Comparison of ENCODE assay signal across 18 cellular contexts in genomic region chr2:142869461-142870106, GRCh38. TPM values are rescaled to one million over a fixed set of nuclear protein-coding genes. Genes with fewer than 3 reads are reported as not detected.
"Had no signal": no experiment of that assay in that cellular context is flagged by ENCODE, and none has a peak within 500 bp of the region (broad histone marks: within the 10 kb centered on the region; RNA-seq: fewer than 3 reads in every experiment).

No MANE protein-coding gene starts in this region.

- H3K27ac ChIP-seq: right lobe of liver, testis had no signal

- H3K9me3 ChIP-seq: right lobe of liver, testis, upper lobe of right lung had no signal

- ATAC-seq: effector memory CD8-positive, alpha-beta T cell; left cardiac atrium; stimulated activated naive CD8-positive, alpha-beta T cell treated with anti-CD3 and anti-CD28 coated beads, Interleukin-15, amount 100 ng/mL, for 72 hours; upper lobe of right lung had no signal

- H3K27me3 ChIP-seq: right lobe of liver, testis, upper lobe of right lung had no signal

- H3K36me3 Mint-ChIP-seq: activated naive CD8-positive, alpha-beta T cell treated with anti-CD3 and anti-CD28 coated beads for 36 hours; brain; immature natural killer cell had no signal

- H3K36me3 ChIP-seq: right lobe of liver, upper lobe of right lung had no signal

- H3K4me1 ChIP-seq: testis had no signal

- H3K27ac Mint-ChIP-seq: activated CD4-positive, alpha-beta T cell treated with anti-CD3 and anti-CD28 coated beads, Interleukin-2, amount 10 ng/mL, durations not matched to agents 7 days and 5 days; activated naive CD8-positive, alpha-beta T cell treated with anti-CD3 and anti-CD28 coated beads for 36 hours; effector memory CD8-positive, alpha-beta T cell; stimulated activated naive CD8-positive, alpha-beta T cell treated with anti-CD3 and anti-CD28 coated beads, Interleukin-15, amount 100 ng/mL, for 72 hours; T-helper 2 cell treated with Interferon-gamma antibody and Interleukin-4, amounts not matched to agents 5 μg/mL and 100 μg/mL, for 36 hours had no signal

- DNase-seq: activated CD4-positive, alpha-beta T cell treated with anti-CD3 and anti-CD28 coated beads, Interleukin-2, amount 10 ng/mL, durations not matched to agents 7 days and 5 days; activated CD8-positive, alpha-beta memory T cell treated with anti-CD3 and anti-CD28 coated beads, Interleukin-2, amount 50 U/mL, for 48 hours; activated gamma-delta T cell treated with Interleukin-2 at 50 U/mL for 16 hours; activated naive CD8-positive, alpha-beta T cell treated with anti-CD3 and anti-CD28 coated beads for 36 hours; amygdala; effector memory CD8-positive, alpha-beta T cell; head of caudate nucleus; immature natural killer cell; left cardiac atrium; mesendoderm; right lobe of liver; stimulated activated naive CD8-positive, alpha-beta T cell treated with anti-CD3 and anti-CD28 coated beads, Interleukin-15, amount 100 ng/mL, for 72 hours; testis; upper lobe of right lung had no signal

- FAIRE-seq: frontal cortex had no signal

- H3K9me3 Mint-ChIP-seq: activated CD4-positive, alpha-beta T cell treated with anti-CD3 and anti-CD28 coated beads, Interleukin-2, amount 10 ng/mL, durations not matched to agents 7 days and 5 days; activated naive CD8-positive, alpha-beta T cell treated with anti-CD3 and anti-CD28 coated beads for 36 hours; central memory CD8-positive, alpha-beta T cell; immature natural killer cell; stimulated activated naive CD8-positive, alpha-beta T cell treated with anti-CD3 and anti-CD28 coated beads, Interleukin-15, amount 100 ng/mL, for 72 hours; T-helper 2 cell treated with Interferon-gamma antibody and Interleukin-4, amounts not matched to agents 5 μg/mL and 100 μg/mL, for 36 hours had no signal

- H3K4me1 Mint-ChIP-seq: activated CD4-positive, alpha-beta T cell treated with anti-CD3 and anti-CD28 coated beads, Interleukin-2, amount 10 ng/mL, durations not matched to agents 7 days and 5 days; activated naive CD8-positive, alpha-beta T cell treated with anti-CD3 and anti-CD28 coated beads for 36 hours; brain; central memory CD8-positive, alpha-beta T cell; stimulated activated naive CD8-positive, alpha-beta T cell treated with anti-CD3 and anti-CD28 coated beads, Interleukin-15, amount 100 ng/mL, for 72 hours had no signal

- H3K27me3 Mint-ChIP-seq: activated CD4-positive, alpha-beta T cell treated with anti-CD3 and anti-CD28 coated beads, Interleukin-2, amount 10 ng/mL, durations not matched to agents 7 days and 5 days; stimulated activated naive CD8-positive, alpha-beta T cell treated with anti-CD3 and anti-CD28 coated beads, Interleukin-15, amount 100 ng/mL, for 72 hours had no signal

- H3K4me3 Mint-ChIP-seq: activated CD4-positive, alpha-beta T cell treated with anti-CD3 and anti-CD28 coated beads, Interleukin-2, amount 10 ng/mL, durations not matched to agents 7 days and 5 days; activated naive CD8-positive, alpha-beta T cell treated with anti-CD3 and anti-CD28 coated beads for 36 hours; central memory CD8-positive, alpha-beta T cell; effector memory CD8-positive, alpha-beta T cell; stimulated activated naive CD8-positive, alpha-beta T cell treated with anti-CD3 and anti-CD28 coated beads, Interleukin-15, amount 100 ng/mL, for 72 hours; T-helper 2 cell treated with Interferon-gamma antibody and Interleukin-4, amounts not matched to agents 5 μg/mL and 100 μg/mL, for 36 hours had no signal

- H3K4me3 ChIP-seq: right lobe of liver, testis, upper lobe of right lung had no signal

RNA-seq across cellular contexts. Expression of gene KYNU, which starts 7.9 kb away (rescaled TPM):
- total RNA-seq: activated CD4-positive, alpha-beta T cell treated with anti-CD3 and anti-CD28 coated beads, Interleukin-2, amount 10 ng/mL, durations not matched to agents 7 days and 5 days had no signal
